Comparison of ENCODE assay signal across 15 cellular contexts in the genomic region with DNA sequence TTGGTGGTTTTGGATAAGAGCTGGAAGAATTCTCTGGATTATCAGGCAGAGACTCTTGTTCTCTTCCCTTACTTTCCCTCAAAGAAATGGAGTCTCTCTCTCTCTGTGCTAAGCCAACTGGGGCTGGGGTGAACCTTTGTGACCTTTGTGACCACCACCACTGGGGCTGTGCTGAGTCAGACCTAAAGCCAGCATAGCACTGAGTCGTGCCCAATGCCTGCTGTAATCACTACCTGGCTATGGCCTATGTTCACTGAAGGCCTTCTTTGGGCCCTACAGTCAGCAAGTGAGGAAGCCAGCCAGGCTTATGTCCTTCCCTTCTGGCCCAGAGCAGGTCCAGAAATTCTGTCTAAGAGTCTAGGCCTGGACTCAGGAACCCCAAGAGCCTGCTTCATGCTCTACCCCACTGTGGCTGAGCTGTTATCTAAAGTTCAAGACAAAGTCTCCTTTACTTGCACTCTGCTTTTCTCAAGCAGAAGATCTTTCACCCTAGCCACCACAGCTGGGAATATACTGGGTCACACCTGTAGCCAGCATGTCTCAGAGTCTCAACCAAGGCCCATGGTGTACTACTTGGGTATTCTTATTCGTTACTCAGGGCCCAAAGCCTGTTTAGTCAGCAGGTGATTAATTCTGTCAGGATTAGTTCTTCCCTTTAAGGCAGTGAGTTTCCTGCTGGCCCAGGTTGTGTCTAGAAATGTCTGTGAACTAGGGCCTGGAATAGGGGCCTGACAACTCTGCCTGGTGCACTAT.
"Had no signal": no experiment of that assay in that cellular context is flagged by ENCODE, and none has a peak within 500 bp of the region (broad histone marks: within the 10 kb centered on the region; RNA-seq: fewer than 3 reads in every experiment).

No MANE protein-coding gene starts in this region.

- H3K36me3 Mint-ChIP-seq: activated CD4-positive, alpha-beta memory T cell treated with anti-CD3 and anti-CD28 coated beads for 36 hours; activated naive CD8-positive, alpha-beta T cell treated with anti-CD3 and anti-CD28 coated beads, Interleukin-2, amount 10 ng/mL, durations not matched to agents 7 days and 5 days; T-cell had no signal

- H3K4me1 ChIP-seq: body of pancreas, left lung had no signal

- H3K27ac Mint-ChIP-seq: activated B cell treated with CpG ODN at 0.5 μM for 24 hours; activated CD4-positive, alpha-beta memory T cell treated with anti-CD3 and anti-CD28 coated beads for 36 hours; activated naive CD8-positive, alpha-beta T cell treated with anti-CD3 and anti-CD28 coated beads, Interleukin-2, amount 10 ng/mL, durations not matched to agents 7 days and 5 days; activated T-helper 1 cell treated with anti-CD3 and anti-CD28 coated beads, Interleukin-12 subunit alpha, Interleukin-12 subunit beta, Interleukin-2, Interleukin-4 antibody, amounts not matched to agents 30 ng/mL and 10 ng/mL and 1 ng/mL, durations not matched to agents 14 hours and 24 hours and 36 hours; effector memory CD8-positive, alpha-beta T cell; T-cell had no signal

- H3K4me1 Mint-ChIP-seq: activated B cell treated with CpG ODN at 0.5 μM for 24 hours; activated naive CD8-positive, alpha-beta T cell treated with anti-CD3 and anti-CD28 coated beads, Interleukin-2, amount 10 ng/mL, durations not matched to agents 7 days and 5 days; T-cell had no signal

- H3K4me3 Mint-ChIP-seq: activated B cell treated with CpG ODN at 0.5 μM for 24 hours; activated CD4-positive, alpha-beta memory T cell treated with anti-CD3 and anti-CD28 coated beads for 36 hours; activated naive CD8-positive, alpha-beta T cell treated with anti-CD3 and anti-CD28 coated beads, Interleukin-2, amount 10 ng/mL, durations not matched to agents 7 days and 5 days; activated T-helper 1 cell treated with anti-CD3 and anti-CD28 coated beads, Interleukin-12 subunit alpha, Interleukin-12 subunit beta, Interleukin-2, Interleukin-4 antibody, amounts not matched to agents 30 ng/mL and 10 ng/mL and 1 ng/mL, durations not matched to agents 14 hours and 24 hours and 36 hours; effector memory CD8-positive, alpha-beta T cell; T-cell had no signal

- H3K4me3 ChIP-seq: body of pancreas, left lung had no signal

- DNase-seq: activated B cell treated with CpG ODN at 0.5 μM for 24 hours; activated CD4-positive, alpha-beta memory T cell treated with anti-CD3 and anti-CD28 coated beads for 36 hours; activated CD4-positive, alpha-beta T cell treated with anti-CD3 and anti-CD28 coated beads for 4 hours; activated naive CD8-positive, alpha-beta T cell treated with anti-CD3 and anti-CD28 coated beads, Interleukin-2, amount 10 ng/mL, durations not matched to agents 7 days and 5 days; activated T-cell treated with anti-CD3 and anti-CD28 coated beads for 4 hours; body of pancreas; caudate nucleus; effector memory CD8-positive, alpha-beta T cell; left lung; midbrain; occipital lobe; retina; stimulated activated naive CD4-positive, alpha-beta T cell had no signal

- H3K9me3 Mint-ChIP-seq: activated T-helper 1 cell treated with anti-CD3 and anti-CD28 coated beads, Interleukin-12 subunit alpha, Interleukin-12 subunit beta, Interleukin-2, Interleukin-4 antibody, amounts not matched to agents 30 ng/mL and 10 ng/mL and 1 ng/mL, durations not matched to agents 14 hours and 24 hours and 36 hours had no signal

- ATAC-seq: body of pancreas, left lung had no signal

- H3K27me3 ChIP-seq: body of pancreas, left lung had no signal

- H3K27ac ChIP-seq: body of pancreas, left lung had no signal

- H3K9me3 ChIP-seq: body of pancreas had no signal

- H3K36me3 ChIP-seq: left lung had no signal
